In genomic region chr12:111407371-111408115, GRCh38 we compare ENCODE assay signal across 1 cellular context.
TF ChIP-seq lines count a peak whose summit lies in the region.

No MANE protein-coding gene starts in this region.

TF ChIP-seq in SK-N-SH treated with all-trans-retinoic acid at 6 μM for 48 hours, 23 proteins besides CTCF, POLR2A, EP300 and RAD21 (continued from another document):
- TF ChIP-seq POU6F1 (CRISPR knock-in tag; IDR thresholded peaks at IDR 0.05; ENCODE audit: borderline replicate concordance, low read depth): no peak
TF ChIP-seq in SK-N-SH treated with all-trans-retinoic acid at 6 μM for 48 hours: peak in this region for 0.
